Comparison of ENCODE assay signal across 20 cellular contexts in the genomic region with DNA sequence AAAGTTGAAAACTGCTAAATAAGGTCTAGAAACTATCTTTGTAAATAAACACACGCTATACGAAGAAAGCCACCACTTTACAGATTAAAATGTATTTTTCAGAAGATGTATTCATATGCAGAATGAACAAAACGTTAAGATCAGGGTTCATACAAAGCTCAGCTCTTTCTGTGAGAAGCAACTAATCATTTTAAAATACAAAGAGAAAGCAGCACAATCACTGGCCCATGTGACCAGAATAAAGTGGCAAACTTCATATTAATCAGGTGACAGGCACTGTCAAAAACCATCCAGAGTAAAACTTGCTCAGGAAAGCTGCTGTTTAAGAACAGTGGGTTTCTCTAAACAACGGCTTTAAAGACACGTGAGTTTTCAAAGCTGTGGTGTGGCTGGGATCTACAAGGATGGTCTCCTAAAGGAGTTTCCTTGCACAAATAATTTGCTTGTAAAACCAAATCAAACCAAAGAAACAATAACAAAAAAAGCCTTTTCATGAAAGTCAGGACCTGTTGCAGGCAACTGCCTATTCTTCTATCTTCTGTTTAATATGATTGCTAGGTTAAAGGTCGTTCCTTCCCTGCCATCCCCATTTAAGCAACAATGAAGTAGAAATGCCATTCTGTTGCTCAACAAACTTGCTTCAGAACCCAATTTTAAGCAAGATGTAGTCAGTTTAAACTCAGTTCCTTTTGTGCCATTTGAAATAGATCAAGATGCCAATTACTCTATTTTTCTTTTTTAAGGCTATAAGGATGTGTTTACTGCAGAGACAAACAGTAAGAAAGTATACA. TPM values are rescaled to one million over a fixed set of nuclear protein-coding genes. Genes with fewer than 3 reads are reported as not detected.
DNase-seq lines count a peak whose midpoint lies in the region; ATAC-seq, FAIRE-seq and TF ChIP-seq lines count a peak whose summit lies in the region.
"Had no signal": no experiment of that assay in that cellular context is flagged by ENCODE, and none has a peak within 500 bp of the region (broad histone marks: within the 10 kb centered on the region; RNA-seq: fewer than 3 reads in every experiment).

No MANE protein-coding gene starts in this region.

- CTCF ChIA-PET in K562 (lab: Yijun Ruan, JAX; ENCODE audit: low intra/inter-chr PET ratio), result no interaction called here

- TF ChIP-seq RAD21 in K562 (CRISPR knock-in tag; conservative IDR thresholded peaks at IDR 0.05 in 1 of 2, IDR thresholded peaks at IDR 0.05 in 1 of 2), result no peak

- H3K36me3 Mint-ChIP-seq in CD4-positive, CD25-positive, alpha-beta regulatory T cell, result peaks cover 44% of the 10 kb centered on the region
- peaks cover 48% of the 10 kb centered on the region for H3K36me3 Mint-ChIP-seq in nephron (ENCODE audit: low read depth)

- no peak for DNase-seq in CD4-positive, CD25-positive, alpha-beta regulatory T cell
- DNase-seq in HAP-1 (ENCODE audit: low spot score in 2 of 2) (peak; percentile 34 to 85), K562 (ENCODE audit: extremely low read depth in 1 of 4, low spot score in 3 of 4) (no peak), A172 (ENCODE audit: low spot score) (no peak)
- DNase-seq: activated CD4-positive, CD25-positive, alpha-beta regulatory T cell; adrenal gland; caudate nucleus; head of caudate nucleus; NCI-H2029; NCI-H446; NK-92 treated with Interleukin-12 subunit alpha and Interleukin-12 subunit beta, amount 100 ng/mL, for 24 hours; SHP77 treated with DMSO at 0.1 percent for 48 hours; T-helper 2 cell; testis had no signal

- H3K4me3 ChIP-seq in CD4-positive, CD25-positive, alpha-beta regulatory T cell (ENCODE audit: low read depth, low read length), result no peak overlapping the region
- H3K4me3 ChIP-seq in HAP-1 (no peak overlapping the region), K562 (no peak overlapping the region)
- H3K4me3 ChIP-seq: esophagus muscularis mucosa, lung, testis had no signal

- TF ChIP-seq POLR2A in K562 (conservative IDR thresholded peaks at IDR 0.05), result no peak

- H3K27ac Mint-ChIP-seq in CD4-positive, CD25-positive, alpha-beta regulatory T cell, result peak overlapping the region; percentile 2 to 68 (median 52)
- H3K27ac Mint-ChIP-seq in nephron, result peak overlapping the region; percentile 41 to 63 (median 63)

- in situ Hi-C loops in HAP-1 (cut with MboI; ENCODE audit: low sequenced_read_pairs), result no loop called here
- in situ Hi-C loops in K562 (cut with MboI), result no loop called here

- H3K4me1 Mint-ChIP-seq in CD4-positive, CD25-positive, alpha-beta regulatory T cell, result peaks cover 31 to 48% (median 36%) of the 10 kb centered on the region in 4 donors
- peaks cover 28% of the 10 kb centered on the region for H3K4me1 Mint-ChIP-seq in nephron

- no peaks in the 10 kb centered on the region for H3K9me3 ChIP-seq in CD4-positive, CD25-positive, alpha-beta regulatory T cell (ENCODE audit: control insufficient read depth in 2 of 2, low read length in 2 of 2)
- H3K9me3 ChIP-seq in HAP-1, result no peaks in the 10 kb centered on the region
- 0 out of 2 replicates have a peak, but pooled peaks cover 2% of the 10 kb centered on the region for H3K9me3 ChIP-seq in K562 (replicated peaks; ENCODE audit: control insufficient read depth, insufficient read depth, low read depth, low read length)
- H3K9me3 ChIP-seq: adrenal gland, esophagus muscularis mucosa, testis had no signal

- intact Hi-C loops in K562 (cut with micrococcal nuclease), result no loop called here

- peak; percentile 54 for FAIRE-seq in K562 (lab: Jason Lieb, UNC)

- no peaks in the 10 kb centered on the region for H3K27me3 ChIP-seq in CD4-positive, CD25-positive, alpha-beta regulatory T cell (ENCODE audit: control insufficient read depth, insufficient read depth, low read length)
- H3K27me3 ChIP-seq in HAP-1 (ENCODE audit: low read depth) (no peaks in the 10 kb centered on the region), K562 (ENCODE audit: control insufficient read depth in 2 of 2, insufficient read depth in 2 of 2, low read length in 2 of 2) (no peaks in the 10 kb centered on the region)
- H3K27me3 ChIP-seq: adrenal gland, esophagus muscularis mucosa, testis had no signal

- no peak overlapping the region for H2AFZ ChIP-seq in K562 (ENCODE audit: low read depth, low read length)

- no peaks in the 10 kb centered on the region for H3K27me3 Mint-ChIP-seq in CD4-positive, CD25-positive, alpha-beta regulatory T cell
- H3K27me3 Mint-ChIP-seq in nephron (ENCODE audit: low read depth), result no peaks in the 10 kb centered on the region
- H3K27me3 Mint-ChIP-seq: IgD-negative memory B cell had no signal

- 64% methylated on average over 6 of the region's 6 CpGs for WGBS in K562 (ENCODE audit: insufficient coverage, low coverage, missing lambda C conversion rate)

- H3K4me3 Mint-ChIP-seq in CD4-positive, CD25-positive, alpha-beta regulatory T cell, result no peak overlapping the region
- H3K4me3 Mint-ChIP-seq in nephron, result no peak overlapping the region
- H3K4me3 Mint-ChIP-seq: IgD-negative memory B cell had no signal

- no peak for TF ChIP-seq EP300 in K562 (IDR thresholded peaks at IDR 0.05; ENCODE audit: low read length)

- ATAC-seq in CD4-positive, CD25-positive, alpha-beta regulatory T cell (ENCODE audit: low read depth in 2 of 2), result no peak
- ATAC-seq in K562 (no peak), GM21360 (IDR thresholded peaks at IDR 0.05; ENCODE audit: unreplicated experiment) (no peak), HG03139 (IDR thresholded peaks at IDR 0.05; ENCODE audit: unreplicated experiment) (no peak)

- no TSS peak for BruUV-seq in K562 (replicated peaks; lab: Mats Ljungman, UMichigan)

- no peak overlapping the region for H3K9ac ChIP-seq in K562 (ENCODE audit: insufficient read depth in 1 of 2, low read depth in 2 of 2, low read length in 2 of 2)

- H3K4me1 ChIP-seq in CD4-positive, CD25-positive, alpha-beta regulatory T cell (ENCODE audit: control insufficient read depth, insufficient read depth, low read length, poor library complexity, severe bottlenecking), result no peaks in the 10 kb centered on the region
- H3K4me1 ChIP-seq in HAP-1 (peaks cover 32% of the 10 kb centered on the region), K562 (replicated peaks in 1 of 2; ENCODE audit: control insufficient read depth in 2 of 2, insufficient read depth in 2 of 2, low read length in 2 of 2) (no peaks in the 10 kb centered on the region)

- H4K20me1 ChIP-seq in K562 (replicated peaks; ENCODE audit: control insufficient read depth, insufficient read depth, low read length), result no peaks in the 10 kb centered on the region

- POLR2A ChIA-PET in K562 (lab: Yijun Ruan, JAX), result interaction anchor here (0.9 kb wide), 1 partner anchor 8 kb away, joined by 3 read pairs; no protein-coding TSS in a partner anchor

- H3K9me3 Mint-ChIP-seq in CD4-positive, CD25-positive, alpha-beta regulatory T cell, result peaks cover 0 to 2% (median 0%) of the 10 kb centered on the region in 7 donors
- H3K9me3 Mint-ChIP-seq in nephron, result no peaks in the 10 kb centered on the region
- H3K9me3 Mint-ChIP-seq: IgD-negative memory B cell had no signal

- no peaks in the 10 kb centered on the region for H3K79me2 ChIP-seq in K562 (ENCODE audit: control insufficient read depth, insufficient read depth, low read length)

- peaks cover 43% of the 10 kb centered on the region for H3K36me3 ChIP-seq in CD4-positive, CD25-positive, alpha-beta regulatory T cell (ENCODE audit: control insufficient read depth, insufficient read depth, low read length)
- H3K36me3 ChIP-seq in HAP-1 (replicated peaks) (no peaks in the 10 kb centered on the region), K562 (ENCODE audit: control insufficient read depth, insufficient read depth, low read length) (peaks cover 8% of the 10 kb centered on the region; the same call in 1 of the 3 replicates)

- no peak overlapping the region for H3K27ac ChIP-seq in CD4-positive, CD25-positive, alpha-beta regulatory T cell (ENCODE audit: insufficient read depth, low read length, poor library complexity, severe bottlenecking)
- no peak overlapping the region for H3K27ac ChIP-seq in K562 (ENCODE audit: extremely low read depth, low read depth, low read length)
- H3K27ac ChIP-seq: esophagus muscularis mucosa, testis had no signal

- H3K9me1 ChIP-seq in K562 (ENCODE audit: control insufficient read depth, insufficient read depth, low read length), result no peaks in the 10 kb centered on the region

- H3K4me2 ChIP-seq in K562 (ENCODE audit: insufficient read depth, low read length), result no peak overlapping the region

- TF ChIP-seq CTCF in K562 (IDR thresholded peaks at IDR 0.05 in 2 of 3, conservative IDR thresholded peaks at IDR 0.05 in 1 of 3; ENCODE audit: insufficient read depth in 2 of 3, low read depth in 1 of 3, low read length in 3 of 3) (no peak), nephron (IDR thresholded peaks at IDR 0.05; ENCODE audit: unreplicated experiment in 3 of 3) (no peak)

RNA-seq across cellular contexts. Expression of gene SEL1L, which starts 22.3 kb away (rescaled TPM):
- total RNA-seq in CD4-positive, CD25-positive, alpha-beta regulatory T cell, result 57.6 TPM
- 10 to 100 TPM; 19.3 to 23.7 (median 20.1) TPM for polyA plus RNA-seq in CD4-positive, CD25-positive, alpha-beta regulatory T cell
- total RNA-seq in K562 (2011; cell fraction: chromatin; rRNA removed; ENCODE audit: low replicate concordance), result 28.6 and 68.3 TPM in 2 replicates
- total RNA-seq in K562 (2011; cell fraction: nucleolus; rRNA removed), result 14.0 and 20.4 TPM in 2 replicates
- total RNA-seq in K562 (2011; cell fraction: nucleoplasm; rRNA removed), result 44.9 and 84.4 TPM in 2 replicates
- total RNA-seq in K562 (2014; rRNA removed), result 11.7 and 15.5 TPM in 2 replicates
- 15.6 and 15.8 TPM in 2 replicates for total RNA-seq in K562 (2014; rRNA removed; fragmentation: Illumina TruSeq; extraction: Trizol)
- 14.0 and 15.8 TPM in 2 replicates for total RNA-seq in K562 (2015; rRNA removed; fragmentation: Illumina TruSeq; extraction: Trizol)
- total RNA-seq in K562 (2021), result 21.1 and 23.3 TPM in 2 replicates
- polyA plus RNA-seq in K562 (2011; rRNA removed), result 8.0 and 8.4 TPM in 2 replicates
- 2.2 and 6.0 TPM in 2 replicates for polyA plus RNA-seq in K562 (2011; cell fraction: cytosol; rRNA removed)
- polyA plus RNA-seq in K562 (2011; cell fraction: nucleus; rRNA removed), result 14.0 and 14.5 TPM in 2 replicates
- polyA plus RNA-seq in K562 (2012), result 13.5 and 33.8 TPM in 2 replicates
- 12.3 and 13.6 TPM in 2 replicates for polyA plus RNA-seq in K562 (2014; fragmentation: Illumina TruSeq; extraction: Trizol)
- polyA plus RNA-seq in K562 (2014; fragmentation: Nextera tagmentation; extraction: Ambion mirVana), result 10 to 100 TPM in 1 of 2 experiments, 1 to 10 TPM in 1; 7.7 to 10.1 TPM
- 8.2 and 8.8 TPM in 2 replicates for polyA plus RNA-seq in K562 (2014; rRNA removed)
- polyA minus RNA-seq in K562 (2011; rRNA and poly(A)+ RNA removed), result 17.7 and 24.5 TPM in 2 replicates
- 7.8 and 9.6 TPM in 2 replicates for polyA minus RNA-seq in K562 (2011; cell fraction: cytosol; rRNA and poly(A)+ RNA removed)
- polyA minus RNA-seq in K562 (2011; cell fraction: nucleus; rRNA and poly(A)+ RNA removed), result 11.6 and 19.5 TPM in 2 replicates
- 28.0 and 40.0 TPM in 2 replicates for total RNA-seq in A172 (2014; rRNA removed; shearing (Covaris generic))

Comparison
In these comparisons a context has a peak if more than half of its experiments do, and no peak if none do; other contexts are left out.
1. DNase-seq: peak in HAP-1 (2 of 2); none in CD4-positive, CD25-positive, alpha-beta regulatory T cell (0 of 3), K562 (0 of 4) and A172 (single experiment).